23 cellular contexts compared by ENCODE assay signal in genomic region chr4:139973015-139973414, GRCh38.
A peak's percentile ranks its signal among the peaks of the same experiment; 100 is the strongest.
DNase-seq lines count a peak whose midpoint lies in the region; ATAC-seq and TF ChIP-seq lines count a peak whose summit lies in the region.
"Had no signal": no experiment of that assay in that cellular context is flagged by ENCODE, and none has a peak within 500 bp of the region (broad histone marks: within the 10 kb centered on the region; RNA-seq: fewer than 3 reads in every experiment).

No MANE protein-coding gene starts in this region.

- H3K27me3 ChIP-seq in ascending aorta (no peaks in the 10 kb centered on the region), kidney epithelial cell (ENCODE audit: control insufficient read depth, insufficient read depth, low read length) (no peaks in the 10 kb centered on the region), tibial nerve (no peaks in the 10 kb centered on the region)
- H3K27me3 ChIP-seq: thyroid gland had no signal

- H3K27ac Mint-ChIP-seq in type B pancreatic cell = peak overlapping the region; percentile 33
- H3K27ac Mint-ChIP-seq: activated CD8-positive, alpha-beta T cell treated with anti-CD3 and anti-CD28 coated beads for 36 hours; activated T-cell treated with anti-CD3 and anti-CD28 coated beads, Interleukin-2, amount 50 U/mL, for 72 hours; H9 had no signal

- DNase-seq in HT1080 (ENCODE audit: low read depth) = peak; percentile 27
- DNase-seq in ascending aorta (ENCODE audit: low spot score in 2 of 2) = no peak
- DNase-seq in kidney epithelial cell (ENCODE audit: low read depth) = peak; percentile 81
- no peak for DNase-seq in type B pancreatic cell (ENCODE audit: extremely low spot score, unreplicated experiment)
- DNase-seq in tibial nerve (ENCODE audit: low spot score in 2 of 2) = no peak
- no peak for DNase-seq in NCI-H2081 (lab: John Stamatoyannopoulos, UW)
- DNase-seq: activated CD8-positive, alpha-beta T cell treated with anti-CD3 and anti-CD28 coated beads for 36 hours; activated T-cell treated with anti-CD3 and anti-CD28 coated beads, Interleukin-2, amount 50 U/mL, for 72 hours; C1 segment of cervical spinal cord; caudate nucleus; effector CD4-positive, alpha-beta T cell; H9; NCI-H1417; NK-92 treated with Interleukin-12 subunit alpha and Interleukin-12 subunit beta, amount 100 ng/mL, for 24 hours; Right ventricle myocardium superior; small intestine; stimulated activated CD4-positive, alpha-beta T cell treated with anti-CD3 and anti-CD28 coated beads, Interleukin-4, amount 100 ng/mL, for 4 hours; stimulated activated CD8-positive, alpha-beta memory T cell treated with anti-CD3 and anti-CD28 coated beads, Interleukin-4, amount 100 ng/mL, for 48 hours; T-helper 1 cell; thyroid gland had no signal

- no peak overlapping the region for H3K4me3 Mint-ChIP-seq in type B pancreatic cell
- H3K4me3 Mint-ChIP-seq: activated CD8-positive, alpha-beta T cell treated with anti-CD3 and anti-CD28 coated beads for 36 hours; activated T-cell treated with anti-CD3 and anti-CD28 coated beads, Interleukin-2, amount 50 U/mL, for 72 hours; H9 had no signal

- H3K36me3 Mint-ChIP-seq in type B pancreatic cell = no peaks in the 10 kb centered on the region

- H3K9me3 ChIP-seq in ascending aorta = no peaks in the 10 kb centered on the region
- no peaks in the 10 kb centered on the region for H3K9me3 ChIP-seq in tibial nerve
- H3K9me3 ChIP-seq: thyroid gland had no signal

- no peak for TF ChIP-seq POLR2A in tibial nerve (IDR thresholded peaks at IDR 0.05)

- H3K27me3 Mint-ChIP-seq in type B pancreatic cell = no peaks in the 10 kb centered on the region
- H3K27me3 Mint-ChIP-seq: activated CD8-positive, alpha-beta T cell treated with anti-CD3 and anti-CD28 coated beads for 36 hours had no signal

- TF ChIP-seq CTCF in ascending aorta (IDR thresholded peaks at IDR 0.05) (no peak), kidney epithelial cell (IDR thresholded peaks at IDR 0.05; ENCODE audit: insufficient read depth, low read length, poor library complexity, severe bottlenecking) (no peak), type B pancreatic cell (conservative IDR thresholded peaks at IDR 0.05) (no peak), tibial nerve (IDR thresholded peaks at IDR 0.05) (no peak)

- no peaks in the 10 kb centered on the region for H3K36me3 ChIP-seq in ascending aorta
- no peaks in the 10 kb centered on the region for H3K36me3 ChIP-seq in kidney epithelial cell (ENCODE audit: control insufficient read depth, insufficient read depth, low read length)
- H3K36me3 ChIP-seq in tibial nerve = no peaks in the 10 kb centered on the region
- H3K36me3 ChIP-seq: thyroid gland had no signal

- no peak for TF ChIP-seq EP300 in tibial nerve (IDR thresholded peaks at IDR 0.05)

- H3K27ac ChIP-seq in ascending aorta (peak overlapping the region; percentile 67 to 76), tibial nerve (peak overlapping the region in 2 of 4 donors; percentile 45 to 72)
- H3K27ac ChIP-seq: VCaP had no signal

- intact Hi-C loops in ascending aorta (cut with DNase I) = loop anchor here (5.0 kb wide), 1 partner anchor 74 kb away; no protein-coding TSS in a partner anchor

- WGBS in tibial nerve, 2 donors = 22 to 44% methylated on average over 3 of the region's 3 CpGs

- peaks cover 7 to 35% of the 10 kb centered on the region in 2 donors for H3K4me1 ChIP-seq in ascending aorta
- peaks cover 0 to 66% (median 21%) of the 10 kb centered on the region in 4 donors for H3K4me1 ChIP-seq in tibial nerve

- H3K4me3 ChIP-seq in ascending aorta = no peak overlapping the region
- H3K4me3 ChIP-seq in kidney epithelial cell (ENCODE audit: low read depth, low read length) = no peak overlapping the region
- H3K4me3 ChIP-seq in tibial nerve = no peak overlapping the region
- H3K4me3 ChIP-seq: thyroid gland had no signal

- H3K4me1 Mint-ChIP-seq in type B pancreatic cell (ENCODE audit: unreplicated experiment) = peaks cover 28% of the 10 kb centered on the region

- no peaks in the 10 kb centered on the region for H3K9me3 Mint-ChIP-seq in type B pancreatic cell
- H3K9me3 Mint-ChIP-seq: activated CD8-positive, alpha-beta T cell treated with anti-CD3 and anti-CD28 coated beads for 36 hours; activated T-cell treated with anti-CD3 and anti-CD28 coated beads, Interleukin-2, amount 50 U/mL, for 72 hours; H9 had no signal

- no peak for ATAC-seq in GM21423 (IDR thresholded peaks at IDR 0.05; ENCODE audit: unreplicated experiment)
- ATAC-seq: activated CD8-positive, alpha-beta T cell treated with anti-CD3 and anti-CD28 coated beads for 36 hours; left lobe of liver had no signal

Comparison
In these comparisons a context has a peak if more than half of its experiments do, and no peak if none do; other contexts are left out.
1. DNase-seq: peak in HT1080 (single experiment) and kidney epithelial cell (single experiment); none in ascending aorta (0 of 2), type B pancreatic cell (single experiment), tibial nerve (0 of 2) and NCI-H2081 (0 of 2).